Comparison of ENCODE assay signal across 1 cellular context in the genomic region with DNA sequence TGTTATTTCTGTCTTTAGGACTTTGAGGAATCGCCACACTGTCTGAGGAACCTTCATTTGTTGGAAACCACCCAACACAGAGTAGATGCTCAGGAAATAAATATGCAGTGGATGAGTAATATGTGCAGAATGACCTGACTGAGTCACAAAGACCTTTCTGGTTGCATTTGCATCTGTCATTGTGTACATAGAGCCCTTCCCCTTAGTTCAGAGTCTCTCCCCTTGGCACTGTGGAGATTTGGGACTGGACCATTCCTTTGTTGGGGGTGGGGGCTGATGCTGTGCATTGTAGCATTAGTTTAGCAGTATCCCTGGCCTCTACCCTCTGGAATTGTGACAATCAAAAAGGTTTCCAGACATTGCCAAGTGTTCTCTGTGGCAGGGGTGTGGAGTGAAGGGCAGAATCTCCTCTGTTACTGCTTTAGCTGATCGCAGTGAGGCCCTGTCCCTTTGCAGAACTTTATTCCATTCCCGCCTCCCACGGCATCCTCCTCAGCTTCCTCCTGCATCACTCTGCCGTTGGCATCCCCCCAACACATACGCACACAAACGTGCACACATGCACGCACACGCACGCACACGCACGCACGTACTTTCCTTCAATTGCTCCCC.
TF ChIP-seq lines count a peak whose summit lies in the region.

No MANE protein-coding gene starts in this region.

TF ChIP-seq in H1, 55 proteins besides CTCF, POLR2A, EP300 and RAD21 (continued from another document):
- TF ChIP-seq CEBPB (IDR thresholded peaks at IDR 0.05; ENCODE audit: low read depth, low read length): no peak
- TF ChIP-seq CHD1 (IDR thresholded peaks at IDR 0.05; ENCODE audit: low read depth, low read length): no peak
- no peak for TF ChIP-seq ZNF274 (IDR thresholded peaks at IDR 0.05; ENCODE audit: borderline replicate concordance, extremely low read depth, low read length)
- TF ChIP-seq POLR2AphosphoS5 (IDR thresholded peaks at IDR 0.05; ENCODE audit: low read depth, low read length): no peak
- no peak for TF ChIP-seq CTBP2 (IDR thresholded peaks at IDR 0.05; ENCODE audit: borderline replicate concordance, insufficient read depth, insufficient read length, low read length)
- TF ChIP-seq, protein P1, sequence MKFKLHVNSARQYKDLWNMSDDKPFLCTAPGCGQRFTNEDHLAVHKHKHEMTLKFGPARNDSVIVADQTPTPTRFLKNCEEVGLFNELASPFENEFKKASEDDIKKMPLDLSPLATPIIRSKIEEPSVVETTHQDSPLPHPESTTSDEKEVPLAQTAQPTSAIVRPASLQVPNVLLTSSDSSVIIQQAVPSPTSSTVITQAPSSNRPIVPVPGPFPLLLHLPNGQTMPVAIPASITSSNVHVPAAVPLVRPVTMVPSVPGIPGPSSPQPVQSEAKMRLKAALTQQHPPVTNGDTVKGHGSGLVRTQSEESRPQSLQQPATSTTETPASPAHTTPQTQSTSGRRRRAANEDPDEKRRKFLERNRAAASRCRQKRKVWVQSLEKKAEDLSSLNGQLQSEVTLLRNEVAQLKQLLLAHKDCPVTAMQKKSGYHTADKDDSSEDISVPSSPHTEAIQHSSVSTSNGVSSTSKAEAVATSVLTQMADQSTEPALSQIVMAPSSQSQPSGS (IDR thresholded peaks at IDR 0.05; ENCODE audit: low read length): no peak
